In the genomic region with DNA sequence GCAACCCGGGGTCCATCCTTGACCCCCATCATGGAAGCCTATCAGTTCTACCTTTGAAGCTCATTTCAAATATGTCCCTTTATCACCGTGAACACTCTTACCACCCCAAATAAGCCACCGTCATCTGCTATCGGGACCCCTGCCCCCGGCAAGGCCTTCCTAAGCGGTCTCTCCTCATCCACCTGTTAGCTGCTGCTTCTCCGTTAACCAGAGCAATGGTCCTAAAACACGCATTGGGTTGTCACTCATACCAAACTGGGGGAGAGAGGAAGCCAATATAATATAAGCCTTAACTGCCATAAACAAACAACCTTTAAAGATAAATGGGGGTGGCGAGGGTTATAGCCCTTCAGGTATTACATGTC, we compare ENCODE assay signal across 8 cellular contexts. TPM values are rescaled to one million over a fixed set of nuclear protein-coding genes. Genes with fewer than 3 reads are reported as not detected.
DNase-seq lines count a peak whose midpoint lies in the region; ATAC-seq, FAIRE-seq and TF ChIP-seq lines count a peak whose summit lies in the region.

No MANE protein-coding gene starts in this region.

- ATAC-seq in SK-N-SH treated with all-trans-retinoic acid at 6 μM for 48 hours = no peak
- ATAC-seq in HepG2 = peak; percentile 7

- H3K9me3 ChIP-seq in SK-N-SH (no peaks in the 10 kb centered on the region), adrenal gland (replicated peaks in 1 of 3) (no peaks in the 10 kb centered on the region), HepG2 (ENCODE audit: low read length) (no peaks in the 10 kb centered on the region), transverse colon (no peaks in the 10 kb centered on the region)

- POLR2A ChIA-PET in SK-N-SH (lab: Yijun Ruan, JAX) = no interaction called here
- POLR2A ChIA-PET in HepG2 (lab: Yijun Ruan, JAX) = interaction anchor here (1.1 to 3.3 kb wide), 4 partner anchors 13 to 122 kb away, joined by 3 to 25 read pairs (median 7); partner anchors contain the start of genes ANKAR, ORMDL1, PMS1 and SLC40A1

- TF ChIP-seq EP300 in SK-N-SH (IDR thresholded peaks at IDR 0.05; ENCODE audit: borderline replicate concordance in 1 of 2, low read depth in 1 of 2, low read length in 1 of 2) = no peak
- TF ChIP-seq EP300 in HepG2 (IDR thresholded peaks at IDR 0.05; ENCODE audit: low read depth in 2 of 2, low read length in 2 of 2) = no peak
- TF ChIP-seq EP300 in HepG2 (CRISPR knock-in tag; IDR thresholded peaks at IDR 0.05; ENCODE audit: borderline replicate concordance) = no peak
- TF ChIP-seq EP300 in transverse colon (IDR thresholded peaks at IDR 0.05; ENCODE audit: low read depth) = no peak

- H3K9ac ChIP-seq in SK-N-SH = peak overlapping the region; percentile 91
- peak overlapping the region; percentile 99 for H3K9ac ChIP-seq in HepG2 (ENCODE audit: insufficient read depth, low read depth, low read length)

- H3K27me3 ChIP-seq in SK-N-SH (ENCODE audit: insufficient read depth) (no peaks in the 10 kb centered on the region), adrenal gland (no peaks in the 10 kb centered on the region), HepG2 (ENCODE audit: control insufficient read depth in 1 of 2, insufficient read depth in 2 of 2, low read length in 2 of 2) (no peaks in the 10 kb centered on the region; a peak in 1 of 5 replicates), transverse colon (no peaks in the 10 kb centered on the region)

- TF ChIP-seq POLR2A in adrenal gland (IDR thresholded peaks at IDR 0.05) (no peak), HepG2 (IDR thresholded peaks at IDR 0.05; ENCODE audit: insufficient read depth in 1 of 2, low read depth in 2 of 2, low read length in 2 of 2) (no peak), transverse colon (IDR thresholded peaks at IDR 0.05) (no peak)

- under 1% methylated on average over 9 of the region's 9 CpGs for WGBS in SK-N-SH (ENCODE audit: low lambda C conversion rate)
- 6 to 11% (median 8%) methylated on average over 9 of the region's 9 CpGs for WGBS in adrenal gland, 4 donors
- WGBS in HepG2 (ENCODE audit: low lambda C conversion rate) = 1% methylated on average over 9 of the region's 9 CpGs
- 3 to 17% methylated on average over 1 to 9 of the region's 9 CpGs for WGBS in transverse colon (ENCODE audit: low coverage in 1 of 2), 2 donors

- no peak for FAIRE-seq in HepG2 (lab: Jason Lieb, UNC)

- in situ Hi-C loops in HepG2 (cut with HindIII; ENCODE audit: extremely low pct_ligation_motif_present, low pct_unique_long_range_greater_than_20kb) = loop anchor here (25.0 kb wide), 1 partner anchor 400 kb away; the partner anchor contains the start of gene MSTN
- in situ Hi-C loops in transverse colon (cut with MboI; ENCODE audit: low pct_ligation_motif_present in 1 of 4, low pct_unique_long_range_greater_than_20kb in 1 of 4, low sequenced_read_pairs in 3 of 4) = loop anchor here in 2 of 4 donors (25.0 kb wide), 2 partner anchors 125 to 400 kb away; partner anchors contain the start of genes MSTN (in 1 of the 2), ORMDL1 (in 1 of the 2) and PMS1 (in 1 of the 2)

- no TSS peak for BruUV-seq in HepG2 (replicated peaks; lab: Mats Ljungman, UMichigan)

- H3K79me2 ChIP-seq in SK-N-SH (ENCODE audit: insufficient read depth) (peaks cover 45% of the 10 kb centered on the region), HepG2 (ENCODE audit: insufficient read depth, low read length) (peaks cover 36% of the 10 kb centered on the region)

- H4K20me1 ChIP-seq in SK-N-SH (ENCODE audit: insufficient read depth) = no peaks in the 10 kb centered on the region
- H4K20me1 ChIP-seq in HepG2 (ENCODE audit: insufficient read depth, low read length) = no peaks in the 10 kb centered on the region

- intact Hi-C loops in adrenal gland (cut with DNase I) (no loop called here), HepG2 (cut with micrococcal nuclease; ENCODE audit: unreplicated experiment) (loop anchor here (1.0 to 2.0 kb wide), 6 partner anchors 12 to 409 kb away; partner anchors contain the start of genes ANKAR, ORMDL1 and PMS1), transverse colon (cut with DNase I; ENCODE audit: low total_unique reads) (loop anchor here (5.0 kb wide), 1 partner anchor 35 kb away; no protein-coding TSS in a partner anchor)

- H3K27ac ChIP-seq in SK-N-SH (ENCODE audit: low read depth in 2 of 2, low read length in 1 of 2) (peak overlapping the region in 1 of 2 experiments; percentile 87; a peak in 1 of 4 replicates), adrenal gland (peak overlapping the region in 2 of 5 donors; percentile 80 to 82), HepG2 (ENCODE audit: extremely low read length, insufficient read depth, low read length) (peak overlapping the region; percentile 73), transverse colon (peak overlapping the region; percentile 85 to 90 (median 88))

- TF ChIP-seq RAD21 in SK-N-SH (IDR thresholded peaks at IDR 0.05; ENCODE audit: low read length) (no peak), HepG2 (CRISPR knock-in tag; IDR thresholded peaks at IDR 0.05) (no peak)

- DNase-seq in SK-N-SH (peak; percentile 9), adrenal gland (peak in 1 of 7 donors; percentile 15), HepG2 (ENCODE audit: low spot score) (no peak), transverse colon (no peak), DMS79 (lab: John Stamatoyannopoulos, UW) (no peak), superior temporal gyrus (ENCODE audit: extremely low spot score) (no peak), cerebellum (ENCODE audit: low spot score) (no peak)

- no peaks in the 10 kb centered on the region for H3K9me2 ChIP-seq in SK-N-SH

- H3K36me3 ChIP-seq in SK-N-SH (replicated peaks in 1 of 2; ENCODE audit: control insufficient read depth in 1 of 2, insufficient read depth in 2 of 2, low read length in 1 of 2) (peaks cover 26% of the 10 kb centered on the region in 2 experiments), adrenal gland (replicated peaks in 1 of 2) (peaks cover 0 to 16% of the 10 kb centered on the region in 2 donors), HepG2 (replicated peaks in 1 of 2; ENCODE audit: control insufficient read depth in 1 of 2, insufficient read depth in 2 of 2, low read length in 2 of 2) (peaks cover 1 to 14% of the 10 kb centered on the region in 2 experiments; a peak in 4 of 5 replicates), transverse colon (peaks cover 0 to 14% (median 0%) of the 10 kb centered on the region in 4 donors)

- peak overlapping the region; percentile 97 for H2AFZ ChIP-seq in SK-N-SH (ENCODE audit: low read depth)
- H2AFZ ChIP-seq in HepG2 (ENCODE audit: low read length) = no peak overlapping the region

- no peaks in the 10 kb centered on the region for H3F3A ChIP-seq in SK-N-SH (replicated peaks; ENCODE audit: insufficient read depth)

- TF ChIP-seq CTCF in SK-N-SH (IDR thresholded peaks at IDR 0.05) (no peak), adrenal gland (IDR thresholded peaks at IDR 0.05) (no peak), HepG2 (CRISPR knock-in tag; IDR thresholded peaks at IDR 0.05) (no peak), transverse colon (IDR thresholded peaks at IDR 0.05) (no peak)

- H3K4me1 ChIP-seq in SK-N-SH (ENCODE audit: control insufficient read depth in 1 of 2, insufficient read depth in 2 of 2, low read depth in 1 of 2, low read length in 1 of 2) (peaks cover 0 to 6% of the 10 kb centered on the region in 2 experiments; a peak in 3 of 4 replicates), adrenal gland (replicated peaks in 1 of 2) (peaks cover 0 to 23% of the 10 kb centered on the region in 2 donors), HepG2 (ENCODE audit: insufficient read depth, low read length) (peaks cover 48% of the 10 kb centered on the region), transverse colon (peaks cover 0 to 29% (median 13%) of the 10 kb centered on the region in 4 donors)

- H3K4me2 ChIP-seq in SK-N-SH = peak overlapping the region; percentile 98
- H3K4me2 ChIP-seq in HepG2 (ENCODE audit: low read depth, low read length) = peak overlapping the region; percentile 88

- CTCF ChIA-PET in SK-N-SH (lab: Yijun Ruan, JAX) (interaction anchor here (1.0 to 6.5 kb wide), 11 partner anchors 11 to 101 kb away, joined by 3 to 99 read pairs (median 21); partner anchors contain the start of genes ANKAR and OSGEPL1), HepG2 (lab: Yijun Ruan, JAX; ENCODE audit: low intra/inter-chr PET ratio, low total read pairs) (interaction anchor here (0.7 to 3.8 kb wide), 7 partner anchors 12 to 408 kb away, joined by 3 to 64 read pairs (median 13); partner anchors contain the start of genes ANKAR and OSGEPL1)

- H3K4me3 ChIP-seq in SK-N-SH (ENCODE audit: low read depth in 2 of 2, low read length in 1 of 2) = peak overlapping the region; percentile 93 to 99
- H3K4me3 ChIP-seq in adrenal gland = peak overlapping the region; percentile 3 to 90 (median 84)
- H3K4me3 ChIP-seq in HepG2 (replicated peaks in 1 of 3; ENCODE audit: insufficient read depth in 1 of 3, low read depth in 2 of 3, low read length in 3 of 3) = peak overlapping the region; percentile 67 to 99 (median 93)
- H3K4me3 ChIP-seq in transverse colon = peak overlapping the region; percentile 79 to 90 (median 80)

RNA-seq across cellular contexts. Expression of gene ASNSD1, which starts 0.7 kb away (rescaled TPM):
- polyA plus RNA-seq in SK-N-SH (2012; rRNA removed) = 15.5 and 19.5 TPM in 2 replicates
- polyA plus RNA-seq in SK-N-SH (2012; cell fraction: cytosol; rRNA removed) = 28.6 and 35.9 TPM in 2 replicates
- polyA plus RNA-seq in SK-N-SH (2012; cell fraction: nucleus; rRNA removed) = 3.6 and 10.3 TPM in 2 replicates
- 10 to 100 TPM; 27.5 to 54.2 (median 42.6) TPM for total RNA-seq in adrenal gland
- 100 to 1,000 TPM in 1 of 3 donors, 10 to 100 TPM in 2; 29.3 to 101 (median 38.2) TPM for polyA plus RNA-seq in adrenal gland
- total RNA-seq in HepG2 (2016; rRNA removed; fragmentation: Illumina TruSeq; extraction: Trizol) = 96.6 and 166 TPM in 2 replicates
- 36.4 and 45.6 TPM in 2 replicates for total RNA-seq in HepG2 (2016; cell fraction: cytosol; rRNA removed; fragmentation: Illumina TruSeq; extraction: Trizol; ENCODE audit: low read depth)
- 99.9 and 166 TPM in 2 replicates for total RNA-seq in HepG2 (2016; cell fraction: insoluble cytoplasmic fraction; rRNA removed; fragmentation: Illumina TruSeq; extraction: Trizol)
- total RNA-seq in HepG2 (2016; cell fraction: membrane; rRNA removed; fragmentation: Illumina TruSeq; extraction: Trizol) = 85.2 and 99.8 TPM in 2 replicates
- total RNA-seq in HepG2 (2016; cell fraction: nucleus; rRNA removed; fragmentation: Illumina TruSeq; extraction: Trizol) = 44.0 and 50.3 TPM in 2 replicates
- polyA plus RNA-seq in HepG2 (2011; rRNA removed) = 26.9 and 35.1 TPM in 2 replicates
- 14.0 and 22.3 TPM in 2 replicates for polyA plus RNA-seq in HepG2 (2011; cell fraction: cytosol; rRNA removed)
- polyA plus RNA-seq in HepG2 (2011; cell fraction: nucleus; rRNA removed) = 9.7 and 13.3 TPM in 2 replicates
- polyA plus RNA-seq in HepG2 (2012) = 44.4 and 56.1 TPM in 2 replicates
- 29.3 and 47.9 TPM in 2 replicates for polyA plus RNA-seq in HepG2 (2016; cell fraction: cytosol; fragmentation: Illumina TruSeq; extraction: Trizol; ENCODE audit: low read depth)
- polyA plus RNA-seq in HepG2 (2016; cell fraction: insoluble cytoplasmic fraction; fragmentation: Illumina TruSeq; extraction: Trizol; ENCODE audit: low read depth) = 142 and 145 TPM in 2 replicates
- 58.2 and 68.6 TPM in 2 replicates for polyA plus RNA-seq in HepG2 (2016; cell fraction: membrane; fragmentation: Illumina TruSeq; extraction: Trizol; ENCODE audit: low read depth)
- 60.3 and 61.7 TPM in 2 replicates for polyA plus RNA-seq in HepG2 (2016; cell fraction: nucleus; fragmentation: Illumina TruSeq; extraction: Trizol; ENCODE audit: insufficient read depth, low read depth)
- 5.9 and 8.2 TPM in 2 replicates for polyA minus RNA-seq in HepG2 (2011; rRNA and poly(A)+ RNA removed; ENCODE audit: low replicate concordance)
- 58.7 and 64.4 TPM in 2 replicates for polyA minus RNA-seq in HepG2 (2011; cell fraction: cytosol; rRNA and poly(A)+ RNA removed)
- polyA minus RNA-seq in HepG2 (2011; cell fraction: nucleus; rRNA and poly(A)+ RNA removed) = 32.3 and 35.6 TPM in 2 replicates
- 10 to 100 TPM; 11.3 to 35.2 (median 20.2) TPM for total RNA-seq in transverse colon
- 63.5 TPM for total RNA-seq in cerebellum

RNA-seq across cellular contexts. Expression of gene ANKAR, which starts 12.5 kb away (rescaled TPM):
- polyA plus RNA-seq in SK-N-SH (2012; rRNA removed) = 1.6 and 2.1 TPM in 2 replicates
- polyA plus RNA-seq in SK-N-SH (2012; cell fraction: cytosol; rRNA removed) = 1.6 and 1.9 TPM in 2 replicates
- polyA plus RNA-seq in SK-N-SH (2012; cell fraction: nucleus; rRNA removed) = 3.1 and 5.1 TPM in 2 replicates
- 10 to 100 TPM in 3 of 8 donors, 1 to 10 TPM in 5; 4.2 to 17.2 (median 6.0) TPM for total RNA-seq in adrenal gland
- polyA plus RNA-seq in adrenal gland = 1 to 10 TPM; 2.4 to 8.2 (median 2.6) TPM
- total RNA-seq in HepG2 (2016; rRNA removed; fragmentation: Illumina TruSeq; extraction: Trizol) = 3.0 and 3.6 TPM in 2 replicates
- 10.4 and 13.3 TPM in 2 replicates for total RNA-seq in HepG2 (2016; cell fraction: cytosol; rRNA removed; fragmentation: Illumina TruSeq; extraction: Trizol; ENCODE audit: low read depth)
- total RNA-seq in HepG2 (2016; cell fraction: insoluble cytoplasmic fraction; rRNA removed; fragmentation: Illumina TruSeq; extraction: Trizol) = 2.7 and 4.7 TPM in 2 replicates
- total RNA-seq in HepG2 (2016; cell fraction: membrane; rRNA removed; fragmentation: Illumina TruSeq; extraction: Trizol) = 4.9 and 7.6 TPM in 2 replicates
- 8.9 and 14.3 TPM in 2 replicates for total RNA-seq in HepG2 (2016; cell fraction: nucleus; rRNA removed; fragmentation: Illumina TruSeq; extraction: Trizol)
- 3.8 and 5.0 TPM in 2 replicates for polyA plus RNA-seq in HepG2 (2011; rRNA removed)
- 1.7 and 3.3 TPM in 2 replicates for polyA plus RNA-seq in HepG2 (2011; cell fraction: cytosol; rRNA removed)
- polyA plus RNA-seq in HepG2 (2011; cell fraction: nucleus; rRNA removed) = 3.2 and 4.1 TPM in 2 replicates
- polyA plus RNA-seq in HepG2 (2012) = 2.9 and 4.3 TPM in 2 replicates
- 2.8 and 4.3 TPM in 2 replicates for polyA plus RNA-seq in HepG2 (2016; cell fraction: cytosol; fragmentation: Illumina TruSeq; extraction: Trizol; ENCODE audit: low read depth)
- polyA plus RNA-seq in HepG2 (2016; cell fraction: insoluble cytoplasmic fraction; fragmentation: Illumina TruSeq; extraction: Trizol; ENCODE audit: low read depth) = 2.9 and 3.8 TPM in 2 replicates
- polyA plus RNA-seq in HepG2 (2016; cell fraction: membrane; fragmentation: Illumina TruSeq; extraction: Trizol; ENCODE audit: low read depth) = 4.6 and 5.3 TPM in 2 replicates
- 6.4 and 7.4 TPM in 2 replicates for polyA plus RNA-seq in HepG2 (2016; cell fraction: nucleus; fragmentation: Illumina TruSeq; extraction: Trizol; ENCODE audit: insufficient read depth, low read depth)
- polyA minus RNA-seq in HepG2 (2011; rRNA and poly(A)+ RNA removed; ENCODE audit: low replicate concordance) = 0.37 and 3.8 TPM in 2 replicates
- polyA minus RNA-seq in HepG2 (2011; cell fraction: cytosol; rRNA and poly(A)+ RNA removed) = 2.1 and 2.5 TPM in 2 replicates
- 36.9 and 38.0 TPM in 2 replicates for polyA minus RNA-seq in HepG2 (2011; cell fraction: nucleus; rRNA and poly(A)+ RNA removed)
- total RNA-seq in transverse colon = 10 to 100 TPM in 3 of 4 donors, 1 to 10 TPM in 1; 6.0 to 25.7 (median 16.3) TPM
- 29.4 TPM for total RNA-seq in cerebellum

Comparison
In these comparisons a context has a peak if more than half of its experiments do, and no peak if none do; other contexts are left out.
1. intact Hi-C loops: an anchor here in HepG2 (1.0 to 2.0 kb wide) and transverse colon (5.0 kb wide); none called in adrenal gland.
2. Of the 25 proteins assayed by ChIP-seq in both HepG2 and SK-N-SH: peak only in HepG2: SIN3A; only in SK-N-SH: none; in both: none; in neither: 24.